In genomic region chr6:158169634-158170033, GRCh38 we compare ENCODE assay signal across 7 cellular contexts. TPM values are rescaled to one million over a fixed set of nuclear protein-coding genes. Genes with fewer than 3 reads are reported as not detected.
A peak's percentile ranks its signal among the peaks of the same experiment; 100 is the strongest.
DNase-seq lines count a peak whose midpoint lies in the region; ATAC-seq and TF ChIP-seq lines count a peak whose summit lies in the region.
"Not testable (repeated sequence)": the region's sequence is repeated elsewhere in the genome, so short reads cannot be mapped to it uniquely, and the experiment has no call there.

No MANE protein-coding gene starts in this region.

- not testable (repeated sequence) for TF ChIP-seq POLR2A in IMR-90 (IDR thresholded peaks at IDR 0.05; ENCODE audit: low read depth, low read length); esophagus squamous epithelium (IDR thresholded peaks at IDR 0.05); gastrocnemius medialis (IDR thresholded peaks at IDR 0.05); tibial nerve (IDR thresholded peaks at IDR 0.05)

- not testable (repeated sequence) for H3K14ac ChIP-seq in IMR-90 (replicated peaks; ENCODE audit: low read depth, low read length)

- H3K27me3 ChIP-seq in IMR-90 (ENCODE audit: control insufficient read depth, insufficient read depth, low read length); mammary epithelial cell (ENCODE audit: insufficient read depth, low read length); esophagus squamous epithelium; gastrocnemius medialis; tibial nerve: not testable (repeated sequence)

- not testable (repeated sequence) for H2AFZ ChIP-seq in IMR-90 (replicated peaks; ENCODE audit: low read length, poor library complexity); mammary epithelial cell (ENCODE audit: low read depth, low read length)

- H3K4ac ChIP-seq in IMR-90 (ENCODE audit: low read depth, low read length), result peak overlapping the region; percentile 63

- not testable (repeated sequence) for H3K56ac ChIP-seq in IMR-90 (ENCODE audit: extremely low read depth, insufficient read depth, low read length)

- POLR2A ChIA-PET in IMR-90 (lab: Charles Lee; ENCODE audit: unreplicated experiment); WTC11 (lab: Charles Lee): not testable (repeated sequence)

- TF ChIP-seq RAD21 in IMR-90 (IDR thresholded peaks at IDR 0.05; ENCODE audit: low read length), result not testable (repeated sequence)

- peaks cover 15% of the 10 kb centered on the region for H3K27me3 Mint-ChIP-seq in WTC11 (ENCODE audit: low read depth)

- not testable (repeated sequence) for DNase-seq in IMR-90; WTC11 (ENCODE audit: low spot score); mammary epithelial cell; esophagus squamous epithelium (lab: John Stamatoyannopoulos, UW); gastrocnemius medialis; tibial nerve (ENCODE audit: low spot score in 2 of 2)

- in situ Hi-C loops in IMR-90 (cut with MboI; ENCODE audit: low sequenced_read_pairs); mammary epithelial cell (cut with MboI; ENCODE audit: low sequenced_read_pairs in 2 of 2); gastrocnemius medialis (cut with MboI; ENCODE audit: low sequenced_read_pairs in 4 of 4): not testable (repeated sequence)

- intact Hi-C loops in IMR-90 (cut with micrococcal nuclease); mammary epithelial cell (cut with micrococcal nuclease); esophagus squamous epithelium (cut with DNase I): not testable (repeated sequence)
- intact Hi-C loops in gastrocnemius medialis (cut with DNase I; ENCODE audit: low total_unique reads), result loop anchor here (10.0 kb wide), 1 partner anchor 335 kb away; no protein-coding TSS in a partner anchor

- not testable (repeated sequence) for H3K18ac ChIP-seq in IMR-90 (ENCODE audit: low read depth, low read length)

- not testable (repeated sequence) for H3K23ac ChIP-seq in IMR-90 (ENCODE audit: low read depth, low read length)

- H4K91ac ChIP-seq in IMR-90 (ENCODE audit: insufficient read depth, low read depth, low read length), result not testable (repeated sequence)

- H3K4me3 Mint-ChIP-seq in WTC11, result not testable (repeated sequence)

- not testable (repeated sequence) for H3K36me3 ChIP-seq in IMR-90 (ENCODE audit: control insufficient read depth, insufficient read depth, low read length); mammary epithelial cell (ENCODE audit: insufficient read depth, low read length); gastrocnemius medialis; tibial nerve
- peaks cover 0 to 14% (median 0%) of the 10 kb centered on the region in 3 donors for H3K36me3 ChIP-seq in esophagus squamous epithelium
- H3K36me3 ChIP-seq in mesodermal cell (ENCODE audit: control insufficient read depth, insufficient read depth, low read length), result peaks cover 23% of the 10 kb centered on the region

- BruUV-seq in IMR-90 (replicated peaks; lab: Mats Ljungman, UMichigan); mammary epithelial cell (replicated peaks; lab: Mats Ljungman, UMichigan): not testable (repeated sequence)

- H3K79me1 ChIP-seq in IMR-90 (ENCODE audit: low read depth in 1 of 2, low read length in 2 of 2), result peaks cover 14 to 43% of the 10 kb centered on the region in 2 experiments; a peak in 3 of 4 replicates

- H4K8ac ChIP-seq in IMR-90 (ENCODE audit: low read depth in 2 of 2, low read length in 2 of 2), result peak overlapping the region in 1 of 2 experiments; percentile 71; a peak in 1 of 4 replicates

- H3K27ac ChIP-seq in IMR-90 (ENCODE audit: insufficient read depth, low read length), result peak overlapping the region; percentile 51; the same call in 1 of the 2 replicates
- peak overlapping the region; percentile 69 for H3K27ac ChIP-seq in mammary epithelial cell (ENCODE audit: insufficient read depth, low read depth, low read length)
- H3K27ac ChIP-seq in esophagus squamous epithelium, result peak overlapping the region in 3 of 4 donors; percentile 8 to 62 (median 46)
- H3K27ac ChIP-seq in mesodermal cell (ENCODE audit: low read depth, low read length, severe bottlenecking), result peak overlapping the region; percentile 97
- H3K27ac ChIP-seq in gastrocnemius medialis, result peak overlapping the region; percentile 6 to 54 (median 37)
- peak overlapping the region; percentile 41 to 89 (median 65) for H3K27ac ChIP-seq in tibial nerve

- CTCF ChIA-PET in IMR-90 (lab: Yijun Ruan, JAX); WTC11 (lab: Charles Lee); mammary epithelial cell (lab: Charles Lee; ENCODE audit: low non-redundant PET): not testable (repeated sequence)

- not testable (repeated sequence) for H3K4me2 ChIP-seq in IMR-90 (ENCODE audit: low read depth, low read length)
- H3K4me2 ChIP-seq in mammary epithelial cell (ENCODE audit: insufficient read depth, low read depth, low read length), result peak overlapping the region; percentile 67

- H3K4me1 ChIP-seq in IMR-90 (ENCODE audit: control insufficient read depth, insufficient read depth, low read length), result not testable (repeated sequence)
- H3K4me1 ChIP-seq in mammary epithelial cell (ENCODE audit: insufficient read depth, low read length) (peaks cover 30% of the 10 kb centered on the region), esophagus squamous epithelium (peaks cover 3 to 43% (median 4%) of the 10 kb centered on the region in 3 donors), mesodermal cell (ENCODE audit: control insufficient read depth, insufficient read depth, low read length, poor library complexity, severe bottlenecking) (peaks cover 21% of the 10 kb centered on the region), gastrocnemius medialis (peaks cover 34 to 45% of the 10 kb centered on the region in 2 donors), tibial nerve (peaks cover 0 to 54% (median 24%) of the 10 kb centered on the region in 4 donors)

- not testable (repeated sequence) for H3K36me3 Mint-ChIP-seq in WTC11

- peaks cover 32% of the 10 kb centered on the region for H3K4me1 Mint-ChIP-seq in WTC11

- H2BK20ac ChIP-seq in IMR-90 (ENCODE audit: low read depth, low read length), result not testable (repeated sequence)

- TF ChIP-seq CTCF in IMR-90 (conservative IDR thresholded peaks at IDR 0.05; ENCODE audit: low read depth, low read length); WTC11 (IDR thresholded peaks at IDR 0.05); mammary epithelial cell (conservative IDR thresholded peaks at IDR 0.05 in 1 of 2, IDR thresholded peaks at IDR 0.05 in 1 of 2; ENCODE audit: extremely low read depth in 1 of 2, insufficient read depth in 1 of 2, low read depth in 1 of 2, low read length in 2 of 2); esophagus squamous epithelium (IDR thresholded peaks at IDR 0.05); gastrocnemius medialis (IDR thresholded peaks at IDR 0.05 in 4 of 5, conservative IDR thresholded peaks at IDR 0.05 in 1 of 5); tibial nerve (IDR thresholded peaks at IDR 0.05): not testable (repeated sequence)

- peak overlapping the region; percentile 82; the same call in 1 of the 2 replicates for H2AK5ac ChIP-seq in IMR-90 (ENCODE audit: low read depth, low read length)

- H3K9ac ChIP-seq in IMR-90 (ENCODE audit: low read depth, low read length); mammary epithelial cell (ENCODE audit: insufficient read depth, low read length): not testable (repeated sequence)

- not testable (repeated sequence) for H3K4me3 ChIP-seq in IMR-90 (ENCODE audit: insufficient read depth, low read depth, low read length); mammary epithelial cell (replicated peaks in 1 of 3; ENCODE audit: insufficient read depth in 1 of 3, low read depth in 2 of 3, low read length in 3 of 3); esophagus squamous epithelium; mesodermal cell (ENCODE audit: extremely low read depth, insufficient read depth, low read length, poor library complexity, severe bottlenecking); gastrocnemius medialis; tibial nerve

- no CpG with 5 or more reads among the region's 6 CpGs for WGBS in IMR-90 (ENCODE audit: extremely low coverage in 2 of 2, insufficient read length in 1 of 2), 2 experiments
- WGBS in mammary epithelial cell (ENCODE audit: low coverage, missing lambda C conversion rate), result 98% methylated on average over 6 of the region's 6 CpGs
- 97 to 98% methylated on average over 6 of the region's 6 CpGs for WGBS in esophagus squamous epithelium, 2 donors
- WGBS in mesodermal cell (ENCODE audit: insufficient coverage in 2 of 2), 2 experiments, result 80 to 83% methylated on average over 1 of the region's 6 CpGs
- 86 to 88% methylated on average over 6 of the region's 6 CpGs for WGBS in tibial nerve, 2 donors

- dilution Hi-C loops in IMR-90 (cut with HindIII; ENCODE audit: low sequenced_read_pairs, unreplicated experiment); mammary epithelial cell (cut with HindIII; ENCODE audit: low sequenced_read_pairs): not testable (repeated sequence)

- peak overlapping the region; percentile 91 for H2BK120ac ChIP-seq in IMR-90 (ENCODE audit: low read depth, low read length)

- ATAC-seq in IMR-90 (ENCODE audit: low read depth); WTC11; gastrocnemius medialis: not testable (repeated sequence)

- not testable (repeated sequence) for H3K9me3 ChIP-seq in IMR-90 (ENCODE audit: control insufficient read depth, insufficient read depth, low read length); mammary epithelial cell (replicated peaks; ENCODE audit: insufficient read depth, low read length); esophagus squamous epithelium; mesodermal cell (ENCODE audit: control insufficient read depth, low read length); gastrocnemius medialis; tibial nerve

- not testable (repeated sequence) for H3K9me3 Mint-ChIP-seq in WTC11

- H2AK9ac ChIP-seq in IMR-90 (replicated peaks; ENCODE audit: low read depth, low read length, poor library complexity), result not testable (repeated sequence)

- H2BK5ac ChIP-seq in IMR-90 (ENCODE audit: low read depth, low read length, poor library complexity, severe bottlenecking), result peak overlapping the region; percentile 94

- not testable (repeated sequence) for TF ChIP-seq EP300 in tibial nerve (IDR thresholded peaks at IDR 0.05)

- H3K27ac Mint-ChIP-seq in WTC11, result not testable (repeated sequence)

- H3K9me1 ChIP-seq in IMR-90 (ENCODE audit: insufficient read depth, low read length), result not testable (repeated sequence)

- not testable (repeated sequence) for H4K20me1 ChIP-seq in IMR-90 (ENCODE audit: insufficient read depth, low read length); mammary epithelial cell (ENCODE audit: insufficient read depth, low read length)

- H3K79me2 ChIP-seq in mammary epithelial cell (ENCODE audit: insufficient read depth, low read length), result peaks cover 34% of the 10 kb centered on the region

- H4K5ac ChIP-seq in IMR-90 (ENCODE audit: low read depth, low read length), result not testable (repeated sequence)

- H2BK15ac ChIP-seq in IMR-90 (ENCODE audit: low read depth, low read length), result not testable (repeated sequence)

RNA-seq across cellular contexts. Expression of gene GTF2H5, which starts 1.5 kb away (rescaled TPM):
- 3.9 and 6.1 TPM in 2 replicates for total RNA-seq in IMR-90 (2012; rRNA removed)
- polyA plus RNA-seq in IMR-90 (2012; rRNA removed), result 8.4 and 8.5 TPM in 2 replicates
- polyA plus RNA-seq in IMR-90 (2012; cell fraction: cytosol; rRNA removed), result 1.2 and 3.1 TPM in 2 replicates
- polyA plus RNA-seq in IMR-90 (2012; cell fraction: nucleus; rRNA removed; ENCODE audit: low replicate concordance), result 0.39 and 3.2 TPM in 2 replicates
- 16.0 to 24.7 TPM (median 22.8 TPM) in 3 replicates for total RNA-seq in WTC11 (2021)
- 10 to 100 TPM in 1 of 2 donors, 1 to 10 TPM in 1; 4.8 to 29.1 TPM for total RNA-seq in mammary epithelial cell
- polyA plus RNA-seq in mammary epithelial cell, result 15.1 TPM
- polyA minus RNA-seq in mammary epithelial cell, result 10.8 TPM
- total RNA-seq in esophagus squamous epithelium, result 1 to 10 TPM; 2.5 to 6.2 (median 3.5) TPM
- 19.0 TPM for polyA plus RNA-seq in mesodermal cell (2013, experiment 1 of 2)
- polyA plus RNA-seq in mesodermal cell (2013, experiment 2 of 2), result 29.9 TPM
- total RNA-seq in gastrocnemius medialis, result 1 to 10 TPM; 4.4 to 9.7 (median 6.2) TPM
- total RNA-seq in tibial nerve, result 1 to 10 TPM; 2.7 to 5.0 (median 3.9) TPM

RNA-seq across cellular contexts. Expression of gene SERAC1, which starts 1.6 kb away (rescaled TPM):
- total RNA-seq in IMR-90 (2012; rRNA removed) (15.6 and 16.9 TPM in 2 replicates), WTC11 (2021) (12.5 to 14.1 TPM (median 12.6 TPM) in 3 replicates), mammary epithelial cell (10 to 100 TPM; 10.0 to 24.2 TPM), esophagus squamous epithelium (10 to 100 TPM in 2 of 4 donors, 1 to 10 TPM in 2; 5.2 to 14.9 (median 10.1) TPM), gastrocnemius medialis (10 to 100 TPM in 2 of 4 donors, 1 to 10 TPM in 2; 8.1 to 15.5 (median 11.5) TPM), tibial nerve (1 to 10 TPM; 4.7 to 9.6 (median 6.2) TPM)
- polyA plus RNA-seq in IMR-90 (2012; rRNA removed) (6.7 and 7.7 TPM in 2 replicates), mammary epithelial cell (5.3 TPM)
- polyA plus RNA-seq in IMR-90 (2012; cell fraction: cytosol; rRNA removed), result 1.6 and 1.7 TPM in 2 replicates
- 2.2 and 13.6 TPM in 2 replicates for polyA plus RNA-seq in IMR-90 (2012; cell fraction: nucleus; rRNA removed; ENCODE audit: low replicate concordance)
- 16.7 TPM for polyA minus RNA-seq in mammary epithelial cell
- 12.1 TPM for polyA plus RNA-seq in mesodermal cell (2013, experiment 1 of 2)
- 12.0 TPM for polyA plus RNA-seq in mesodermal cell (2013, experiment 2 of 2)

Comparison
In these comparisons a context has a peak if more than half of its experiments do, and no peak if none do; other contexts are left out.
1. H3K27ac ChIP-seq: peak in every context shown above with its lines; median percentile 97 in mesodermal cell; 69 in mammary epithelial cell; 65 in tibial nerve; 51 in IMR-90; 46 in esophagus squamous epithelium; 37 in gastrocnemius medialis.